In genomic region chr6:121333196-121333595, GRCh38 we compare ENCODE assay signal across 12 cellular contexts. TPM values are rescaled to one million over a fixed set of nuclear protein-coding genes. Genes with fewer than 3 reads are reported as not detected.
DNase-seq lines count a peak whose midpoint lies in the region; ATAC-seq and TF ChIP-seq lines count a peak whose summit lies in the region.
"Had no signal": no experiment of that assay in that cellular context is flagged by ENCODE, and none has a peak within 500 bp of the region (broad histone marks: within the 10 kb centered on the region; RNA-seq: fewer than 3 reads in every experiment).

No MANE protein-coding gene starts in this region.

- no peaks in the 10 kb centered on the region for H3K27me3 ChIP-seq in dorsolateral prefrontal cortex

- H3K4me3 ChIP-seq in dorsolateral prefrontal cortex, result peak overlapping the region in 6 of 59 donors; percentile 69 to 93 (median 82)

- POLR2A ChIA-PET in activated naive CD8-positive, alpha-beta T cell treated with anti-CD3 and anti-CD28 coated beads, Interleukin-2, amount 10 ng/mL, durations not matched to agents 7 days and 5 days (lab: Charles Lee), result interaction anchor here (0.7 kb wide), 1 partner anchor 16 kb away, joined by 6 read pairs; no protein-coding TSS in a partner anchor

- intact Hi-C loops in dorsolateral prefrontal cortex (cut with DNase I), result no loop called here

- no peaks in the 10 kb centered on the region for H3K27me3 Mint-ChIP-seq in T-helper 2 cell treated with Interferon-gamma antibody and Interleukin-4, amounts not matched to agents 5 μg/mL and 100 μg/mL, for 36 hours (ENCODE audit: low read depth)
- H3K27me3 Mint-ChIP-seq in activated naive CD8-positive, alpha-beta T cell treated with anti-CD3 and anti-CD28 coated beads, Interleukin-2, amount 10 ng/mL, durations not matched to agents 7 days and 5 days, result no peaks in the 10 kb centered on the region
- no peaks in the 10 kb centered on the region for H3K27me3 Mint-ChIP-seq in neural crest cell (ENCODE audit: low read depth)

- H3K9me3 Mint-ChIP-seq in T-helper 2 cell treated with Interferon-gamma antibody and Interleukin-4, amounts not matched to agents 5 μg/mL and 100 μg/mL, for 36 hours, result no peaks in the 10 kb centered on the region
- H3K9me3 Mint-ChIP-seq in activated naive CD8-positive, alpha-beta T cell treated with anti-CD3 and anti-CD28 coated beads, Interleukin-2, amount 10 ng/mL, durations not matched to agents 7 days and 5 days, result no peaks in the 10 kb centered on the region
- no peaks in the 10 kb centered on the region for H3K9me3 Mint-ChIP-seq in neural crest cell

- H3K36me3 Mint-ChIP-seq in T-helper 2 cell treated with Interferon-gamma antibody and Interleukin-4, amounts not matched to agents 5 μg/mL and 100 μg/mL, for 36 hours (ENCODE audit: low read depth), result peaks cover 2% of the 10 kb centered on the region
- no peaks in the 10 kb centered on the region for H3K36me3 Mint-ChIP-seq in activated naive CD8-positive, alpha-beta T cell treated with anti-CD3 and anti-CD28 coated beads, Interleukin-2, amount 10 ng/mL, durations not matched to agents 7 days and 5 days
- no peaks in the 10 kb centered on the region for H3K36me3 Mint-ChIP-seq in neural crest cell (ENCODE audit: low read depth)

- peak overlapping the region; percentile 99 for H3K27ac Mint-ChIP-seq in T-helper 2 cell treated with Interferon-gamma antibody and Interleukin-4, amounts not matched to agents 5 μg/mL and 100 μg/mL, for 36 hours
- H3K27ac Mint-ChIP-seq in activated naive CD8-positive, alpha-beta T cell treated with anti-CD3 and anti-CD28 coated beads, Interleukin-2, amount 10 ng/mL, durations not matched to agents 7 days and 5 days, result peak overlapping the region; percentile 23
- H3K27ac Mint-ChIP-seq in neural crest cell (ENCODE audit: unreplicated experiment), result no peak overlapping the region

- peak overlapping the region; percentile 95 for H3K4me3 Mint-ChIP-seq in T-helper 2 cell treated with Interferon-gamma antibody and Interleukin-4, amounts not matched to agents 5 μg/mL and 100 μg/mL, for 36 hours
- H3K4me3 Mint-ChIP-seq in activated naive CD8-positive, alpha-beta T cell treated with anti-CD3 and anti-CD28 coated beads, Interleukin-2, amount 10 ng/mL, durations not matched to agents 7 days and 5 days, result peak overlapping the region; percentile 93
- peak overlapping the region; percentile 90 for H3K4me3 Mint-ChIP-seq in neural crest cell

- peaks cover 26% of the 10 kb centered on the region for H3K4me1 Mint-ChIP-seq in T-helper 2 cell treated with Interferon-gamma antibody and Interleukin-4, amounts not matched to agents 5 μg/mL and 100 μg/mL, for 36 hours (ENCODE audit: low read depth)
- H3K4me1 Mint-ChIP-seq in activated naive CD8-positive, alpha-beta T cell treated with anti-CD3 and anti-CD28 coated beads, Interleukin-2, amount 10 ng/mL, durations not matched to agents 7 days and 5 days, result peaks cover 32% of the 10 kb centered on the region
- peaks cover 32% of the 10 kb centered on the region for H3K4me1 Mint-ChIP-seq in neural crest cell

- no peak for TF ChIP-seq CTCF in neural crest cell (conservative IDR thresholded peaks at IDR 0.05)
- TF ChIP-seq CTCF in dorsolateral prefrontal cortex (IDR thresholded peaks at IDR 0.05 in 54 of 56, conservative IDR thresholded peaks at IDR 0.05 in 2 of 56; ENCODE audit: low read depth in 1 of 56, partially characterized antibody in 56 of 56), result no peak

- DNase-seq in T-helper 2 cell treated with Interferon-gamma antibody and Interleukin-4, amounts not matched to agents 5 μg/mL and 100 μg/mL, for 36 hours (ENCODE audit: low spot score), result no peak
- DNase-seq in T-helper 2 cell (no peak), Kasumi-1 (lab: John Stamatoyannopoulos, UW) (peak; percentile 20 to 30), neural crest cell (ENCODE audit: low read depth, low spot score) (no peak), NCI-H187 treated with DMSO at 0.1 percent for 48 hours (lab: John Stamatoyannopoulos, UW) (no peak), dorsolateral prefrontal cortex (no peak)
- DNase-seq in activated naive CD8-positive, alpha-beta T cell treated with anti-CD3 and anti-CD28 coated beads, Interleukin-2, amount 10 ng/mL, durations not matched to agents 7 days and 5 days, result no peak
- DNase-seq: mesenchymal stem cell, NCI-H1436, NCI-H774 had no signal

- ATAC-seq in activated naive CD8-positive, alpha-beta T cell treated with anti-CD3 and anti-CD28 coated beads, Interleukin-2, amount 10 ng/mL, durations not matched to agents 7 days and 5 days (ENCODE audit: low read depth), result no peak
- ATAC-seq in GM18858 (IDR thresholded peaks at IDR 0.05; ENCODE audit: unreplicated experiment), result no peak
- ATAC-seq: esophagus mucosa had no signal

- H3K27ac ChIP-seq in dorsolateral prefrontal cortex, result no peak overlapping the region

RNA-seq across cellular contexts. Expression of gene TBC1D32, which starts 1.1 kb away (rescaled TPM):
- total RNA-seq in activated naive CD8-positive, alpha-beta T cell treated with anti-CD3 and anti-CD28 coated beads, Interleukin-2, amount 10 ng/mL, durations not matched to agents 7 days and 5 days, result 10 to 100 TPM; 12.1 to 13.1 TPM
- total RNA-seq in neural crest cell (11.3 and 13.6 TPM in 2 replicates), dorsolateral prefrontal cortex (10 to 100 TPM; 16.4 to 36.9 (median 23.7) TPM)

Comparison
In these comparisons a context has a peak if more than half of its experiments do, and no peak if none do; other contexts are left out.
1. DNase-seq: peak in Kasumi-1 (2 of 2); none in T-helper 2 cell treated with Interferon-gamma antibody and Interleukin-4, amounts not matched to agents 5 μg/mL and 100 μg/mL, for 36 hours (single experiment), T-helper 2 cell (0 of 5), activated naive CD8-positive, alpha-beta T cell treated with anti-CD3 and anti-CD28 coated beads, Interleukin-2, amount 10 ng/mL, durations not matched to agents 7 days and 5 days (single experiment), neural crest cell (single experiment), NCI-H187 treated with DMSO at 0.1 percent for 48 hours (single experiment) and dorsolateral prefrontal cortex (0 of 10).
2. Peak in every context shown above with its lines, with median percentiles within 50 percentile points of each other: H3K4me3 Mint-ChIP-seq.